13 cellular contexts compared by ENCODE assay signal in the genomic region with DNA sequence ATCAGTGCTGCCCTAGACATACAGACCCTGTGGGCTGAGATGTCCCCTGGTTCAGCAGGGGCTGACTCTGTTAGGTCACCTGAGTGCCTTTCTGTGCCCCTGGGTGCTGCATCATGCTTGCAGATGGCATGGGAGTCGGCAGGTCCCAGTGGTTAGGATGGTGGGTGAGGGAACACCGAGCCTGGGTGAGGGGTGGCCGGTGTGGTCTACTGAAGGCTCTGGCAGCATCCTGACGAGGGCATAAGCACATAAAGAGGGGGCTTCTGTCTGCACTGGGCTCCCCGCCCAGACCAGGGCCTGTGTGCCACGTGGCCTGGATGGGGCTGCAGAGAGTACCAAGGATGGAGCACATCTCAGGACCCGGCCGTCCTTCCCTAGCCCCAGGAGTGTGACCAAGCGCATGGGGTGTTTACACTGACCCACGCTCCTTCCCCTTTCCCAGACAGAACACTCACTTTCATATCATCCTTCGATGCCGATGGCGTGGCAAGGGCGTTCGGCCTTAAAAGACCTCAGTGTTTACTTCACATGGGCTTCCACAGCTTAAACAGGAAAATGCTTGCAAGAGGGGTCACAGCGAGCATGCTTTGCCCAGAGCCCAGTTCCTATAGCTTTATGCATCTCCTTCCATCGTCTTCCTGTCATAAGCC.
DNase-seq lines count a peak whose midpoint lies in the region; ATAC-seq and TF ChIP-seq lines count a peak whose summit lies in the region.
"Had no signal": no experiment of that assay in that cellular context is flagged by ENCODE, and none has a peak within 500 bp of the region (broad histone marks: within the 10 kb centered on the region; RNA-seq: fewer than 3 reads in every experiment).

No MANE protein-coding gene starts in this region.

- peaks cover 35 to 87% of the 10 kb centered on the region in 2 experiments; a peak in 3 of 4 replicates for H3K79me1 ChIP-seq in IMR-90 (ENCODE audit: low read depth in 1 of 2, low read length in 2 of 2)

- dilution Hi-C loops in IMR-90 (cut with HindIII; ENCODE audit: low sequenced_read_pairs, unreplicated experiment), result no loop called here

- peak overlapping the region; percentile 98 for H3K4ac ChIP-seq in IMR-90 (ENCODE audit: low read depth, low read length)

- no peak overlapping the region for H3K4me3 ChIP-seq in IMR-90 (ENCODE audit: insufficient read depth, low read depth, low read length)
- H3K4me3 ChIP-seq in liver (ENCODE audit: low read depth in 1 of 3, low read length in 3 of 3), result no peak overlapping the region
- H3K4me3 ChIP-seq in stomach smooth muscle (ENCODE audit: low read length in 2 of 2), result no peak overlapping the region

- H3K36me3 ChIP-seq in IMR-90 (ENCODE audit: control insufficient read depth, insufficient read depth, low read length) (peaks cover 7% of the 10 kb centered on the region; the same call in 1 of the 2 replicates), liver (ENCODE audit: control insufficient read depth in 4 of 4, insufficient read depth in 3 of 4, low read depth in 1 of 4, low read length in 3 of 4) (no peaks in the 10 kb centered on the region), stomach smooth muscle (ENCODE audit: control insufficient read depth in 2 of 2, insufficient read depth in 2 of 2, low read length in 2 of 2) (peaks cover 0 to 6% of the 10 kb centered on the region in 2 donors)

- H4K5ac ChIP-seq in IMR-90 (ENCODE audit: low read depth, low read length), result peak overlapping the region; percentile 43

- H2AFZ ChIP-seq in IMR-90 (replicated peaks; ENCODE audit: low read length, poor library complexity), result peak overlapping the region; percentile 27

- H2BK5ac ChIP-seq in IMR-90 (ENCODE audit: low read depth, low read length, poor library complexity, severe bottlenecking), result peak overlapping the region; percentile 91

- in situ Hi-C loops in IMR-90 (cut with MboI; ENCODE audit: low sequenced_read_pairs), result no loop called here

- peaks cover 60% of the 10 kb centered on the region for H3K9me1 ChIP-seq in IMR-90 (ENCODE audit: insufficient read depth, low read length)

- H2AK9ac ChIP-seq in IMR-90 (replicated peaks; ENCODE audit: low read depth, low read length, poor library complexity), result peak overlapping the region; percentile 57

- WGBS in IMR-90 (ENCODE audit: extremely low coverage in 2 of 2, insufficient read length in 1 of 2), 2 experiments, result 64% methylated on average over 7 of the region's 17 CpGs; no CpG with 5 or more reads in 1 of the 2 experiments
- 88% methylated on average over 17 of the region's 17 CpGs for WGBS in liver

- no TSS peak for BruUV-seq in IMR-90 (replicated peaks; lab: Mats Ljungman, UMichigan)

- peak overlapping the region; percentile 41; the same call in 1 of the 2 replicates for H3K56ac ChIP-seq in IMR-90 (ENCODE audit: extremely low read depth, insufficient read depth, low read length)

- peak; percentile 33 for ATAC-seq in IMR-90 (ENCODE audit: low read depth)
- no peak for ATAC-seq in GM18517 (IDR thresholded peaks at IDR 0.05; ENCODE audit: unreplicated experiment)

- H3K27ac ChIP-seq in IMR-90 (ENCODE audit: insufficient read depth, low read length) (peak overlapping the region; percentile 81), angular gyrus (ENCODE audit: low read depth, low read length) (peak overlapping the region; percentile 76), liver (ENCODE audit: low read depth in 1 of 2, low read length in 2 of 2) (peak overlapping the region; percentile 81 to 88), stomach smooth muscle (ENCODE audit: low read length) (peak overlapping the region; percentile 88)

- H4K91ac ChIP-seq in IMR-90 (ENCODE audit: insufficient read depth, low read depth, low read length), result peak overlapping the region; percentile 96

- H4K8ac ChIP-seq in IMR-90 (ENCODE audit: low read depth in 2 of 2, low read length in 2 of 2), result peak overlapping the region; percentile 81 to 83; a peak in 3 of 4 replicates

- POLR2A ChIA-PET in IMR-90 (lab: Charles Lee; ENCODE audit: unreplicated experiment), result no interaction called here

- H4K20me1 ChIP-seq in IMR-90 (ENCODE audit: insufficient read depth, low read length), result peaks cover 3% of the 10 kb centered on the region; the same call in 1 of the 2 replicates

- peak overlapping the region; percentile 27 for H3K9ac ChIP-seq in IMR-90 (ENCODE audit: low read depth, low read length)
- no peak overlapping the region for H3K9ac ChIP-seq in liver (ENCODE audit: low read depth in 1 of 2, low read length in 2 of 2)
- peak overlapping the region; percentile 29 to 52 for H3K9ac ChIP-seq in stomach smooth muscle (ENCODE audit: low read length in 2 of 2)

- H3K27me3 ChIP-seq in IMR-90 (ENCODE audit: control insufficient read depth, insufficient read depth, low read length) (no peaks in the 10 kb centered on the region), liver (ENCODE audit: control insufficient read depth in 4 of 4, insufficient read depth in 4 of 4, low read length in 3 of 4) (no peaks in the 10 kb centered on the region), stomach smooth muscle (ENCODE audit: control insufficient read depth in 1 of 2, insufficient read depth in 2 of 2, low read length in 2 of 2) (no peaks in the 10 kb centered on the region)

- TF ChIP-seq POLR2A in IMR-90 (IDR thresholded peaks at IDR 0.05; ENCODE audit: low read depth, low read length), result peak; percentile 22; the same call in 1 of the 2 replicates

- TF ChIP-seq CTCF in IMR-90 (conservative IDR thresholded peaks at IDR 0.05; ENCODE audit: low read depth, low read length) (no peak), liver (IDR thresholded peaks at IDR 0.05; ENCODE audit: low read depth, low read length, missing input control) (no peak)

- peak overlapping the region; percentile 81 for H2BK20ac ChIP-seq in IMR-90 (ENCODE audit: low read depth, low read length)

- TF ChIP-seq RAD21 in IMR-90 (IDR thresholded peaks at IDR 0.05; ENCODE audit: low read length) (0 out of 2 replicates have a peak, but pooled peaks have one; percentile 3), liver (IDR thresholded peaks at IDR 0.05) (no peak)

- H3K14ac ChIP-seq in IMR-90 (replicated peaks; ENCODE audit: low read depth, low read length), result peak overlapping the region; percentile 86

- CTCF ChIA-PET in IMR-90 (lab: Yijun Ruan, JAX), result no interaction called here

- peak overlapping the region; percentile 95 for H2BK120ac ChIP-seq in IMR-90 (ENCODE audit: low read depth, low read length)

- peak overlapping the region; percentile 81 for H3K23ac ChIP-seq in IMR-90 (ENCODE audit: low read depth, low read length)

- intact Hi-C loops in IMR-90 (cut with micrococcal nuclease), result no loop called here

- H2AK5ac ChIP-seq in IMR-90 (ENCODE audit: low read depth, low read length), result peak overlapping the region; percentile 99

- peak overlapping the region; percentile 89; the same call in 2 of the 3 replicates for H2BK15ac ChIP-seq in IMR-90 (ENCODE audit: low read depth, low read length)

- no peak overlapping the region for H3K4me2 ChIP-seq in IMR-90 (ENCODE audit: low read depth, low read length)

- DNase-seq in IMR-90 (peak; percentile 85), activated gamma-delta T cell treated with Interleukin-2 at 50 U/mL for 16 hours (no peak)
- no peak for DNase-seq in activated naive CD4-positive, alpha-beta T cell (lab: John Stamatoyannopoulos, UW)
- DNase-seq: activated CD8-positive, alpha-beta memory T cell treated with anti-CD3 and anti-CD28 coated beads, Interleukin-2, amount 50 U/mL, for 48 hours; Calu3; hippocampal formation; mesendoderm; NCI-H1436; NCI-H526 had no signal

- H3K18ac ChIP-seq in IMR-90 (ENCODE audit: low read depth, low read length), result peak overlapping the region; percentile 85

- H3K9me3 ChIP-seq in IMR-90 (ENCODE audit: control insufficient read depth, insufficient read depth, low read length) (no peaks in the 10 kb centered on the region), liver (ENCODE audit: control insufficient read depth in 4 of 4, low read length in 3 of 4) (no peaks in the 10 kb centered on the region), stomach smooth muscle (ENCODE audit: control insufficient read depth in 2 of 2, low read length in 2 of 2) (no peaks in the 10 kb centered on the region)

- peaks cover 48% of the 10 kb centered on the region for H3K4me1 ChIP-seq in IMR-90 (ENCODE audit: control insufficient read depth, insufficient read depth, low read length)
- peaks cover 4 to 40% (median 22%) of the 10 kb centered on the region in 4 donors for H3K4me1 ChIP-seq in liver (ENCODE audit: control insufficient read depth in 4 of 4, insufficient read depth in 4 of 4, low read length in 3 of 4)
- H3K4me1 ChIP-seq in stomach smooth muscle (ENCODE audit: control insufficient read depth, insufficient read depth, low read length), result peaks cover 81% of the 10 kb centered on the region

TF ChIP-seq in IMR-90, 13 proteins besides CTCF, POLR2A, EP300 and RAD21 (continues in another document):
- TF ChIP-seq FOS (IDR thresholded peaks at IDR 0.05; ENCODE audit: low read depth, low read length), result peak; percentile 85
- peak; percentile 5; the same call in 1 of the 2 replicates for TF ChIP-seq SMC3 (IDR thresholded peaks at IDR 0.05; ENCODE audit: low read depth, low read length)
- TF ChIP-seq NFE2L2 (IDR thresholded peaks at IDR 0.05; ENCODE audit: low read depth, low read length), result 0 out of 2 replicates have a peak, but pooled peaks have one; percentile 40
- peak; percentile 48; the same call in 1 of the 2 replicates for TF ChIP-seq USF2 (IDR thresholded peaks at IDR 0.05; ENCODE audit: low read depth, low read length)

TF ChIP-seq in liver, 16 proteins besides CTCF, POLR2A, EP300 and RAD21 (continues in another document):
- no peak for TF ChIP-seq MAX (IDR thresholded peaks at IDR 0.05)
- TF ChIP-seq JUND (IDR thresholded peaks at IDR 0.05), result no peak
- no peak for TF ChIP-seq FOXA1 (IDR thresholded peaks at IDR 0.05)

Comparison
In these comparisons a context has a peak if more than half of its experiments do, and no peak if none do; other contexts are left out.
1. H3K9ac ChIP-seq: peak in IMR-90 (single experiment) and stomach smooth muscle (2 of 2); none in liver (0 of 2).
2. Peak in every context shown above with its lines, with median percentiles within 50 percentile points of each other: H3K27ac ChIP-seq.